9 cellular contexts compared by ENCODE assay signal in genomic region chr3:69212411-69213160, GRCh38.
A peak's percentile ranks its signal among the peaks of the same experiment; 100 is the strongest.
DNase-seq lines count a peak whose midpoint lies in the region; ATAC-seq, FAIRE-seq and TF ChIP-seq lines count a peak whose summit lies in the region.
"Had no signal": no experiment of that assay in that cellular context is flagged by ENCODE, and none has a peak within 500 bp of the region (broad histone marks: within the 10 kb centered on the region; RNA-seq: fewer than 3 reads in every experiment).

No MANE protein-coding gene starts in this region.

- H3K36me3 ChIP-seq in SK-N-SH (replicated peaks in 1 of 2; ENCODE audit: control insufficient read depth in 1 of 2, insufficient read depth in 2 of 2, low read length in 1 of 2): peaks cover 0 to 2% of the 10 kb centered on the region in 2 experiments

- H3K4me3 ChIP-seq in SK-N-SH (ENCODE audit: low read depth in 2 of 2, low read length in 1 of 2) (no peak overlapping the region), fibroblast of villous mesenchyme (ENCODE audit: low read depth, low read length) (no peak overlapping the region)
- H3K4me3 ChIP-seq: SK-N-MC had no signal

- H3K9ac ChIP-seq in SK-N-SH: no peak overlapping the region

- H2AFZ ChIP-seq in SK-N-SH (ENCODE audit: low read depth): no peak overlapping the region

- 0 out of 4 replicates have a peak, but pooled peaks of 1 of the 2 experiments have one; percentile 21 for TF ChIP-seq EP300 in SK-N-SH (IDR thresholded peaks at IDR 0.05; ENCODE audit: borderline replicate concordance in 1 of 2, low read depth in 1 of 2, low read length in 1 of 2)

- no peaks in the 10 kb centered on the region for H3K27me3 ChIP-seq in SK-N-SH (ENCODE audit: insufficient read depth)

- POLR2A ChIA-PET in SK-N-SH (lab: Yijun Ruan, JAX): no interaction called here
- POLR2A ChIA-PET in WTC11 (lab: Charles Lee): interaction anchor here (1.0 kb wide), 1 partner anchor 13 kb away, joined by 4 read pairs; no protein-coding TSS in a partner anchor

- no peaks in the 10 kb centered on the region for H3K79me2 ChIP-seq in SK-N-SH (ENCODE audit: insufficient read depth)

- H3K27ac ChIP-seq in SK-N-SH (ENCODE audit: low read depth in 2 of 2, low read length in 1 of 2): no peak overlapping the region
- H3K27ac ChIP-seq: SK-N-MC had no signal

- no peaks in the 10 kb centered on the region for H3K9me3 ChIP-seq in SK-N-SH

- peaks cover under 1% of the 10 kb centered on the region; the same call in 1 of the 2 replicates for H3K36me3 Mint-ChIP-seq in WTC11

- TF ChIP-seq CTCF in SK-N-SH (IDR thresholded peaks at IDR 0.05): no peak
- TF ChIP-seq CTCF in fibroblast of villous mesenchyme (IDR thresholded peaks at IDR 0.05; ENCODE audit: insufficient read depth, low read depth, low read length): no peak
- TF ChIP-seq CTCF in WTC11 (IDR thresholded peaks at IDR 0.05): no peak
- no peak for TF ChIP-seq CTCF in GM10266 (IDR thresholded peaks at IDR 0.05; ENCODE audit: control insufficient read depth, insufficient read depth, low read depth, missing control alignments)

- TF ChIP-seq RAD21 in SK-N-SH (IDR thresholded peaks at IDR 0.05; ENCODE audit: low read length): no peak

- WGBS in SK-N-SH (ENCODE audit: low lambda C conversion rate): 53% methylated on average over 3 of the region's 3 CpGs

- H3K9me2 ChIP-seq in SK-N-SH: no peaks in the 10 kb centered on the region

- CTCF ChIA-PET in SK-N-SH (lab: Yijun Ruan, JAX): interaction anchor here (1.6 kb wide), 1 partner anchor 94 kb away, joined by 8 read pairs; no protein-coding TSS in a partner anchor
- CTCF ChIA-PET in WTC11 (lab: Charles Lee): no interaction called here

- no peaks in the 10 kb centered on the region for H4K20me1 ChIP-seq in SK-N-SH (ENCODE audit: insufficient read depth)

- no peak for FAIRE-seq in frontal cortex (lab: Jason Lieb, UNC)

- no peaks in the 10 kb centered on the region for H3K27me3 Mint-ChIP-seq in WTC11 (ENCODE audit: low read depth)

- H3K4me3 Mint-ChIP-seq in WTC11: no peak overlapping the region

- H3K27ac Mint-ChIP-seq in WTC11: no peak overlapping the region

- ATAC-seq in GM18861 (IDR thresholded peaks at IDR 0.05; ENCODE audit: unreplicated experiment) (peak; percentile 77), HG02938 (IDR thresholded peaks at IDR 0.05; ENCODE audit: unreplicated experiment) (peak; percentile 92), WTC11 (no peak)

- no peak for DNase-seq in SK-N-SH
- DNase-seq in fibroblast of villous mesenchyme (ENCODE audit: low read depth): peak; percentile 92
- no peak for DNase-seq in WTC11 (ENCODE audit: low spot score)
- no peak for DNase-seq in GM10266 (ENCODE audit: extremely low spot score)
- DNase-seq in NCI-H2171 (lab: John Stamatoyannopoulos, UW): no peak
- DNase-seq in frontal cortex (ENCODE audit: low spot score in 2 of 2): no peak

- H3F3A ChIP-seq in SK-N-SH (replicated peaks; ENCODE audit: insufficient read depth): peaks cover 7% of the 10 kb centered on the region

- peaks cover 1% of the 10 kb centered on the region for H3K9me3 Mint-ChIP-seq in WTC11

- H3K4me1 Mint-ChIP-seq in WTC11: no peaks in the 10 kb centered on the region

- H3K4me2 ChIP-seq in SK-N-SH: no peak overlapping the region

- no peaks in the 10 kb centered on the region for H3K4me1 ChIP-seq in SK-N-SH (ENCODE audit: control insufficient read depth in 1 of 2, insufficient read depth in 2 of 2, low read depth in 1 of 2, low read length in 1 of 2)

TF ChIP-seq in SK-N-SH, 30 proteins besides CTCF, POLR2A, EP300 and RAD21:
- peak; percentile 42; the same call in 1 of the 2 replicates for TF ChIP-seq FOSL2 (IDR thresholded peaks at IDR 0.05; ENCODE audit: borderline replicate concordance, low read depth)
- peak; percentile 68 for TF ChIP-seq NFIC (IDR thresholded peaks at IDR 0.05; ENCODE audit: borderline replicate concordance)
- peak; percentile 65 for TF ChIP-seq TCF12 (IDR thresholded peaks at IDR 0.05)
- TF ChIP-seq PBX3 (IDR thresholded peaks at IDR 0.05): peak; percentile 74
- peak; percentile 64 for TF ChIP-seq JUND (IDR thresholded peaks at IDR 0.05)
- no peak for TF ChIP-seq FOXM1 (IDR thresholded peaks at IDR 0.05; ENCODE audit: low read depth)
- TF ChIP-seq SIN3A (IDR thresholded peaks at IDR 0.05; ENCODE audit: borderline replicate concordance, low read depth, low read length): no peak
- TF ChIP-seq NRF1 (IDR thresholded peaks at IDR 0.05; ENCODE audit: low read depth, low read length): no peak

TF ChIP-seq in WTC11, 78 proteins besides CTCF, POLR2A, EP300 and RAD21:
- TF ChIP-seq FOXJ3 (CRISPR knock-in tag; IDR thresholded peaks at IDR 0.05; ENCODE audit: borderline replicate concordance) (no peak), ATF3 (CRISPR knock-in tag; conservative IDR thresholded peaks at IDR 0.05) (no peak), AR (CRISPR knock-in tag; IDR thresholded peaks at IDR 0.05) (no peak), MYBL2 (CRISPR knock-in tag; IDR thresholded peaks at IDR 0.05) (no peak), MXD4 (CRISPR knock-in tag; IDR thresholded peaks at IDR 0.05; ENCODE audit: borderline replicate concordance) (no peak), ZMAT4 (CRISPR knock-in tag; IDR thresholded peaks at IDR 0.05) (no peak), NFATC4 (CRISPR knock-in tag; IDR thresholded peaks at IDR 0.05) (no peak), ERG (CRISPR knock-in tag; IDR thresholded peaks at IDR 0.05) (no peak)
